Comparison of ENCODE assay signal across 8 cellular contexts in the genomic region with DNA sequence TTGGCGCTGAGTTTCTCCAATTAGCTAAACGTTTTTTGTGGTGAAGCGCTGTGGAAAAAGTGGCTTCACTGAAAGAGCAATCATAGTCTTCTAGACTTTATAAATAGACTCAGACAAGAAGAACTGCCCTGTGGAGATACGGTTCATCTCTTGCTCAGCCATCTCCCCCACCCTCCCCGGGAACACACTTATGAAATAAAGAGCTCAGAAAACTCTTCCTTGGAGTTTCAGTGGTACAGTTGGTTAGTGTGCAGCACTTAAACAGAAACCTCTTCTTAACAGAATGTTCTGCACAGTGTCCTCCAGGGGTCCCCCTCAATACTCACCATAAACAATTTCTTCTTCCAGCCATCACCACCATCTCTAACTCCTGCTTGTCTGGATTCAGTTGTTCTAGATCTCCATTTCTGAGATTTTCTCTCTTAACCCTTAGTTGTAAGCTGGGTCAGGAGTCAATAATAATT.
DNase-seq lines count a peak whose midpoint lies in the region; ATAC-seq and TF ChIP-seq lines count a peak whose summit lies in the region.

No MANE protein-coding gene starts in this region.

- no peak overlapping the region for H3K27ac Mint-ChIP-seq in osteocyte (ENCODE audit: unreplicated experiment)
- H3K27ac Mint-ChIP-seq in activated CD4-positive, alpha-beta T cell treated with anti-CD3 and anti-CD28 coated beads, Interleukin-2, amount 10 ng/mL, durations not matched to agents 24 days and 14 days: no peak overlapping the region

- intact Hi-C loops in activated CD4-positive, alpha-beta T cell treated with anti-CD3 and anti-CD28 coated beads, Interleukin-2, amount 10 ng/mL, durations not matched to agents 24 days and 14 days (cut with micrococcal nuclease): no loop called here

- no peaks in the 10 kb centered on the region for H3K27me3 Mint-ChIP-seq in osteocyte (ENCODE audit: unreplicated experiment)
- no peaks in the 10 kb centered on the region for H3K27me3 Mint-ChIP-seq in activated CD4-positive, alpha-beta T cell treated with anti-CD3 and anti-CD28 coated beads, Interleukin-2, amount 10 ng/mL, durations not matched to agents 24 days and 14 days

- H3K36me3 Mint-ChIP-seq in osteocyte (ENCODE audit: unreplicated experiment): peaks cover 30% of the 10 kb centered on the region
- peaks cover 7% of the 10 kb centered on the region for H3K36me3 Mint-ChIP-seq in activated CD4-positive, alpha-beta T cell treated with anti-CD3 and anti-CD28 coated beads, Interleukin-2, amount 10 ng/mL, durations not matched to agents 24 days and 14 days (ENCODE audit: low read depth)

- no peak for TF ChIP-seq CTCF in osteocyte (IDR thresholded peaks at IDR 0.05)

- DNase-seq in OCI-M1 (lab: John Stamatoyannopoulos, UW): peak; percentile 64
- peak; percentile 24 to 30 for DNase-seq in lung microvascular endothelial cell (ENCODE audit: low read depth in 2 of 2)
- no peak for DNase-seq in osteocyte (ENCODE audit: extremely low spot score, unreplicated experiment)
- no peak for DNase-seq in NCI-H345 (lab: John Stamatoyannopoulos, UW)
- DNase-seq in activated CD4-positive, alpha-beta T cell treated with anti-CD3 and anti-CD28 coated beads, Interleukin-2, amount 10 ng/mL, durations not matched to agents 24 days and 14 days: no peak
- no peak for DNase-seq in nucleus accumbens (lab: John Stamatoyannopoulos, UW)

- peaks cover 15% of the 10 kb centered on the region for H3K4me1 Mint-ChIP-seq in osteocyte (ENCODE audit: unreplicated experiment)
- H3K4me1 Mint-ChIP-seq in activated CD4-positive, alpha-beta T cell treated with anti-CD3 and anti-CD28 coated beads, Interleukin-2, amount 10 ng/mL, durations not matched to agents 24 days and 14 days: peaks cover 4% of the 10 kb centered on the region

- ATAC-seq in GM18520 (IDR thresholded peaks at IDR 0.05; ENCODE audit: unreplicated experiment) (peak; percentile 73), HG02642 (IDR thresholded peaks at IDR 0.05; ENCODE audit: poor library complexity, unreplicated experiment) (peak; percentile 94)

- no peak overlapping the region for H3K4me3 Mint-ChIP-seq in osteocyte (ENCODE audit: unreplicated experiment)
- no peak overlapping the region for H3K4me3 Mint-ChIP-seq in activated CD4-positive, alpha-beta T cell treated with anti-CD3 and anti-CD28 coated beads, Interleukin-2, amount 10 ng/mL, durations not matched to agents 24 days and 14 days

- no peaks in the 10 kb centered on the region for H3K9me3 Mint-ChIP-seq in osteocyte (ENCODE audit: unreplicated experiment)
- no peaks in the 10 kb centered on the region for H3K9me3 Mint-ChIP-seq in activated CD4-positive, alpha-beta T cell treated with anti-CD3 and anti-CD28 coated beads, Interleukin-2, amount 10 ng/mL, durations not matched to agents 24 days and 14 days

Comparison
In these comparisons a context has a peak if more than half of its experiments do, and no peak if none do; other contexts are left out.
1. DNase-seq: peak in OCI-M1 (single experiment) and lung microvascular endothelial cell (2 of 2); none in osteocyte (single experiment), NCI-H345 (single experiment), activated CD4-positive, alpha-beta T cell treated with anti-CD3 and anti-CD28 coated beads, Interleukin-2, amount 10 ng/mL, durations not matched to agents 24 days and 14 days (single experiment) and nucleus accumbens (0 of 56).